13 cellular contexts compared by ENCODE assay signal in the genomic region with DNA sequence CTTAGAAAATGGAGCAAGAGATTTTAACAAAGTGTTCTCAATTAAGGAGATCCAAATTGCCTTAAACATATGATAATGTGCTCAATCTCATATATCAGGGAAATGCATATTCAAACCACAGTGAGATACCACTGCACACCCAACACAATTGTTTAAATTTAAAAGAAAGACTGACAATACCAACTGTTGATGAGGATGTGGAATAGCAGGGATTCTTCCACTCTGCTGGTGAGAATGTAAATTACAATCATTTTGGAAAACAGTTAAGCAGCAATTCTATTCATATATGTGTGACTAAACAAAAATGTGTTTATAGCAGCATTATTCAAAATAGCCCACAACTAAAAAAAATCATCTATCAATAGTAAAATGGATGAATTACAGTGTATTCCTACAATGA.
DNase-seq lines count a peak whose midpoint lies in the region; ATAC-seq and TF ChIP-seq lines count a peak whose summit lies in the region.
"Had no signal": no experiment of that assay in that cellular context is flagged by ENCODE, and none has a peak within 500 bp of the region (broad histone marks: within the 10 kb centered on the region; RNA-seq: fewer than 3 reads in every experiment).

No MANE protein-coding gene starts in this region.

- no peak overlapping the region for H3K4me3 Mint-ChIP-seq in type B pancreatic cell
- no peak overlapping the region for H3K4me3 Mint-ChIP-seq in activated T-cell treated with anti-CD3 and anti-CD28 coated beads, Interleukin-2, amount 50 U/mL, for 4 hours
- H3K4me3 Mint-ChIP-seq: dendritic cell treated with granulocyte-macrophage colony-stimulating factor and Interleukin-4, amounts not matched to agents 40 ng/mL and 50 ng/mL, for 4 days; T-helper 17 cell had no signal

- no peak overlapping the region for H2AFZ ChIP-seq in fibroblast of lung (ENCODE audit: low read length)

- TF ChIP-seq CTCF in fibroblast of lung (conservative IDR thresholded peaks at IDR 0.05 in 1 of 2, IDR thresholded peaks at IDR 0.05 in 1 of 2; ENCODE audit: low read depth in 1 of 2, low read length in 2 of 2) (peak; percentile 18 to 47), type B pancreatic cell (conservative IDR thresholded peaks at IDR 0.05) (peak; percentile 67), gastrocnemius medialis (IDR thresholded peaks at IDR 0.05 in 4 of 5, conservative IDR thresholded peaks at IDR 0.05 in 1 of 5) (no peak)

- intact Hi-C loops in gastrocnemius medialis (cut with DNase I; ENCODE audit: low total_unique reads), result no loop called here

- H3K27me3 Mint-ChIP-seq in type B pancreatic cell, result no peaks in the 10 kb centered on the region
- peaks cover 2% of the 10 kb centered on the region for H3K27me3 Mint-ChIP-seq in activated T-cell treated with anti-CD3 and anti-CD28 coated beads, Interleukin-2, amount 50 U/mL, for 4 hours (ENCODE audit: low read depth)
- H3K27me3 Mint-ChIP-seq: dendritic cell treated with granulocyte-macrophage colony-stimulating factor and Interleukin-4, amounts not matched to agents 40 ng/mL and 50 ng/mL, for 4 days; T-helper 17 cell had no signal

- in situ Hi-C loops in gastrocnemius medialis (cut with MboI; ENCODE audit: low sequenced_read_pairs in 4 of 4), result no loop called here

- TF ChIP-seq POLR2A in gastrocnemius medialis (IDR thresholded peaks at IDR 0.05), result no peak

- ATAC-seq in gastrocnemius medialis, result no peak
- no peak for ATAC-seq in activated T-cell treated with anti-CD3 and anti-CD28 coated beads, Interleukin-2, amount 50 U/mL, for 4 hours
- ATAC-seq: T-helper 17 cell had no signal

- H4K20me1 ChIP-seq in fibroblast of lung (ENCODE audit: control insufficient read depth, extremely low read depth, insufficient read depth, low read length), result no peaks in the 10 kb centered on the region

- H3K4me2 ChIP-seq in fibroblast of lung (ENCODE audit: extremely low read depth, insufficient read depth, low read length), result no peak overlapping the region

- H3K4me3 ChIP-seq in fibroblast of lung (replicated peaks in 1 of 4; ENCODE audit: control extremely low read depth in 1 of 4, insufficient read depth in 1 of 4, low read depth in 3 of 4, low read length in 4 of 4), result no peak overlapping the region
- H3K4me3 ChIP-seq in gastrocnemius medialis, result no peak overlapping the region
- H3K4me3 ChIP-seq: thyroid gland had no signal

- no peaks in the 10 kb centered on the region for H3K9me3 ChIP-seq in fibroblast of lung (ENCODE audit: control insufficient read depth, insufficient read depth, low read depth, low read length)
- no peaks in the 10 kb centered on the region for H3K9me3 ChIP-seq in gastrocnemius medialis
- H3K9me3 ChIP-seq: neutrophil, thyroid gland had no signal

- peaks cover 5% of the 10 kb centered on the region for H3K4me1 ChIP-seq in fibroblast of lung (ENCODE audit: control insufficient read depth, extremely low read depth, insufficient read depth, low read length)
- H3K4me1 ChIP-seq in gastrocnemius medialis, result peaks cover 4% of the 10 kb centered on the region in 2 donors

- H3K79me2 ChIP-seq in fibroblast of lung (ENCODE audit: control insufficient read depth, insufficient read depth, low read length), result no peaks in the 10 kb centered on the region

- H3K36me3 ChIP-seq in fibroblast of lung (ENCODE audit: control insufficient read depth, insufficient read depth, low read length) (peaks cover 1% of the 10 kb centered on the region), gastrocnemius medialis (no peaks in the 10 kb centered on the region)
- H3K36me3 ChIP-seq: neutrophil, thyroid gland had no signal

- no peak overlapping the region for H3K9ac ChIP-seq in fibroblast of lung (ENCODE audit: insufficient read depth, low read length)

- H3K27ac ChIP-seq in fibroblast of lung (ENCODE audit: insufficient read depth, low read length), result no peak overlapping the region
- no peak overlapping the region for H3K27ac ChIP-seq in gastrocnemius medialis
- H3K27ac ChIP-seq: neutrophil, thyroid gland had no signal

- peaks cover 23% of the 10 kb centered on the region for H3K36me3 Mint-ChIP-seq in type B pancreatic cell
- H3K36me3 Mint-ChIP-seq in activated T-cell treated with anti-CD3 and anti-CD28 coated beads, Interleukin-2, amount 50 U/mL, for 4 hours (ENCODE audit: insufficient read depth), result no peaks in the 10 kb centered on the region

- DNase-seq in NCI-H748 (lab: John Stamatoyannopoulos, UW; ENCODE audit: unreplicated experiment) (peak; percentile 14), NCI-H748 treated with DMSO at 0.1 percent for 48 hours (lab: John Stamatoyannopoulos, UW) (no peak), RKO (ENCODE audit: low spot score) (peak; percentile 44), fibroblast of lung (ENCODE audit: low read depth in 2 of 2) (no peak), type B pancreatic cell (ENCODE audit: extremely low spot score, unreplicated experiment) (no peak), NCI-H128 (lab: John Stamatoyannopoulos, UW; ENCODE audit: unreplicated experiment) (no peak), gastrocnemius medialis (no peak)
- DNase-seq in activated T-cell treated with anti-CD3 and anti-CD28 coated beads, Interleukin-2, amount 50 U/mL, for 4 hours, result no peak
- DNase-seq: activated T-cell treated with anti-CD3 and anti-CD28 coated beads, Interleukin-2, amount 50 U/mL, for 1 hour; T-helper 17 cell; thyroid gland had no signal

- no peaks in the 10 kb centered on the region for H3K27me3 ChIP-seq in fibroblast of lung (ENCODE audit: control insufficient read depth, insufficient read depth, low read length)
- no peaks in the 10 kb centered on the region for H3K27me3 ChIP-seq in gastrocnemius medialis
- H3K27me3 ChIP-seq: neutrophil, thyroid gland had no signal

- peaks cover 6% of the 10 kb centered on the region for H3K9me3 Mint-ChIP-seq in type B pancreatic cell
- no peaks in the 10 kb centered on the region for H3K9me3 Mint-ChIP-seq in activated T-cell treated with anti-CD3 and anti-CD28 coated beads, Interleukin-2, amount 50 U/mL, for 4 hours
- H3K9me3 Mint-ChIP-seq: dendritic cell treated with granulocyte-macrophage colony-stimulating factor and Interleukin-4, amounts not matched to agents 40 ng/mL and 50 ng/mL, for 4 days had no signal

- H3K4me1 Mint-ChIP-seq in type B pancreatic cell (ENCODE audit: unreplicated experiment), result peaks cover 16% of the 10 kb centered on the region
- no peaks in the 10 kb centered on the region for H3K4me1 Mint-ChIP-seq in activated T-cell treated with anti-CD3 and anti-CD28 coated beads, Interleukin-2, amount 50 U/mL, for 4 hours (ENCODE audit: low read depth)
- H3K4me1 Mint-ChIP-seq: T-helper 17 cell had no signal

- H3K27ac Mint-ChIP-seq in type B pancreatic cell, result no peak overlapping the region
- H3K27ac Mint-ChIP-seq: dendritic cell treated with granulocyte-macrophage colony-stimulating factor and Interleukin-4, amounts not matched to agents 40 ng/mL and 50 ng/mL, for 4 days; T-helper 17 cell had no signal

Comparison
In these comparisons a context has a peak if more than half of its experiments do, and no peak if none do; other contexts are left out.
1. DNase-seq: peak in NCI-H748 (single experiment) and RKO (single experiment); none in NCI-H748 treated with DMSO at 0.1 percent for 48 hours (single experiment), fibroblast of lung (0 of 2), type B pancreatic cell (single experiment), NCI-H128 (single experiment), gastrocnemius medialis (0 of 2) and activated T-cell treated with anti-CD3 and anti-CD28 coated beads, Interleukin-2, amount 50 U/mL, for 4 hours (single experiment).
2. CTCF ChIP-seq: peak in fibroblast of lung (2 of 2) and type B pancreatic cell (single experiment); none in gastrocnemius medialis (0 of 5).